In genomic region chr4:81304871-81305270, GRCh38 we compare ENCODE assay signal across 18 cellular contexts.
A peak's percentile ranks its signal among the peaks of the same experiment; 100 is the strongest.
DNase-seq lines count a peak whose midpoint lies in the region; ATAC-seq and TF ChIP-seq lines count a peak whose summit lies in the region.
"Had no signal": no experiment of that assay in that cellular context is flagged by ENCODE, and none has a peak within 500 bp of the region (broad histone marks: within the 10 kb centered on the region; RNA-seq: fewer than 3 reads in every experiment).

No MANE protein-coding gene starts in this region.

- no peaks in the 10 kb centered on the region for H3K27me3 ChIP-seq in IMR-90 (ENCODE audit: control insufficient read depth, insufficient read depth, low read length)
- no peaks in the 10 kb centered on the region for H3K27me3 ChIP-seq in mesenchymal stem cell (ENCODE audit: control insufficient read depth in 1 of 2, insufficient read depth in 1 of 2, low read length in 2 of 2)
- H3K27me3 ChIP-seq: BLaER1 treated with 17β-estradiol and CSF1 and Interleukin-3, amounts not matched to agents 10 nM and 100 nM had no signal

- TF ChIP-seq POLR2A in IMR-90 (IDR thresholded peaks at IDR 0.05; ENCODE audit: low read depth, low read length), result no peak

- H3K14ac ChIP-seq in IMR-90 (replicated peaks; ENCODE audit: low read depth, low read length) (no peak overlapping the region; the same call in 1 of the 2 replicates), mesenchymal stem cell (ENCODE audit: low read length in 2 of 2) (no peak overlapping the region)

- H2BK20ac ChIP-seq in IMR-90 (ENCODE audit: low read depth, low read length), result peak overlapping the region; percentile 44; the same call in 1 of the 2 replicates

- WGBS in IMR-90 (ENCODE audit: extremely low coverage in 2 of 2, insufficient read length in 1 of 2), 2 experiments, result no CpG with 5 or more reads among the region's 4 CpGs
- 50% methylated on average over 2 of the region's 4 CpGs for WGBS in mesenchymal stem cell

- H2AK5ac ChIP-seq in IMR-90 (ENCODE audit: low read depth, low read length) (no peak overlapping the region), mesenchymal stem cell (ENCODE audit: low read length, severe bottlenecking) (no peak overlapping the region)

- H2BK5ac ChIP-seq in IMR-90 (ENCODE audit: low read depth, low read length, poor library complexity, severe bottlenecking) (peak overlapping the region; percentile 14), mesenchymal stem cell (ENCODE audit: low read depth, low read length, poor library complexity, severe bottlenecking) (no peak overlapping the region)

- H3K18ac ChIP-seq in IMR-90 (ENCODE audit: low read depth, low read length) (no peak overlapping the region), mesenchymal stem cell (ENCODE audit: low read depth in 1 of 2, low read length in 2 of 2) (no peak overlapping the region)

- peak overlapping the region; percentile 47; the same call in 1 of the 2 replicates for H3K27ac ChIP-seq in IMR-90 (ENCODE audit: insufficient read depth, low read length)
- no peak overlapping the region for H3K27ac ChIP-seq in mesenchymal stem cell (ENCODE audit: low read length, poor library complexity, severe bottlenecking)
- H3K27ac ChIP-seq: BLaER1 treated with 17β-estradiol and CSF1 and Interleukin-3, amounts not matched to agents 10 nM and 100 nM; C4-2B had no signal

- dilution Hi-C loops in IMR-90 (cut with HindIII; ENCODE audit: low sequenced_read_pairs, unreplicated experiment), result no loop called here

- no peak for TF ChIP-seq RAD21 in IMR-90 (IDR thresholded peaks at IDR 0.05; ENCODE audit: low read length)

- peak overlapping the region; percentile 0; the same call in 1 of the 2 replicates for H4K91ac ChIP-seq in IMR-90 (ENCODE audit: insufficient read depth, low read depth, low read length)
- H4K91ac ChIP-seq in mesenchymal stem cell (ENCODE audit: low read length), result no peak overlapping the region

- H3K4ac ChIP-seq in IMR-90 (ENCODE audit: low read depth, low read length) (no peak overlapping the region; the same call in 1 of the 2 replicates), mesenchymal stem cell (ENCODE audit: low read depth in 1 of 2, low read length in 2 of 2) (no peak overlapping the region)

- no peaks in the 10 kb centered on the region for H3K9me1 ChIP-seq in IMR-90 (ENCODE audit: insufficient read depth, low read length)

- DNase-seq in IMR-90, result peak; percentile 46
- peak; percentile 21 for DNase-seq in fibroblast of peridontal ligament (ENCODE audit: extremely low read depth)
- peak; percentile 50 for DNase-seq in mesenchymal stem cell
- no peak for DNase-seq in NOMO-1 (lab: John Stamatoyannopoulos, UW; ENCODE audit: unreplicated experiment in 2 of 2)
- DNase-seq: 8988T; ACHN; AML-193; Caco-2; Calu3; CD4-positive, alpha-beta T cell; CD8-positive, alpha-beta T cell; DMS79 treated with DMSO at 0.1 percent for 48 hours; GF-D8 had no signal

- no peak overlapping the region for H3K4me2 ChIP-seq in IMR-90 (ENCODE audit: low read depth, low read length)
- no peak overlapping the region for H3K4me2 ChIP-seq in mesenchymal stem cell (ENCODE audit: low read length, poor library complexity, severe bottlenecking)
- H3K4me2 ChIP-seq: BLaER1 treated with 17β-estradiol and CSF1 and Interleukin-3, amounts not matched to agents 10 nM and 100 nM had no signal

- H3K79me1 ChIP-seq in IMR-90 (ENCODE audit: low read depth in 1 of 2, low read length in 2 of 2) (no peaks in the 10 kb centered on the region), mesenchymal stem cell (replicated peaks; ENCODE audit: low read length, poor library complexity, severe bottlenecking) (no peaks in the 10 kb centered on the region)

- H2AFZ ChIP-seq in IMR-90 (replicated peaks; ENCODE audit: low read length, poor library complexity) (peak overlapping the region; percentile 50), mesenchymal stem cell (ENCODE audit: low read depth, low read length) (no peak overlapping the region)

- no peak overlapping the region; the same call in 1 of the 2 replicates for H4K5ac ChIP-seq in IMR-90 (ENCODE audit: low read depth, low read length)

- H2AK9ac ChIP-seq in IMR-90 (replicated peaks; ENCODE audit: low read depth, low read length, poor library complexity), result no peak overlapping the region

- H3K9ac ChIP-seq in IMR-90 (ENCODE audit: low read depth, low read length), result no peak overlapping the region
- H3K9ac ChIP-seq in mesenchymal stem cell (ENCODE audit: low read length), result no peak overlapping the region
- H3K9ac ChIP-seq: BLaER1 treated with 17β-estradiol and CSF1 and Interleukin-3, amounts not matched to agents 10 nM and 100 nM had no signal

- CTCF ChIA-PET in IMR-90 (lab: Yijun Ruan, JAX), result no interaction called here

- H4K8ac ChIP-seq in IMR-90 (ENCODE audit: low read depth in 2 of 2, low read length in 2 of 2) (peak overlapping the region; percentile 45 to 52; a peak in 3 of 4 replicates), mesenchymal stem cell (ENCODE audit: low read length) (no peak overlapping the region)

- TF ChIP-seq CTCF in IMR-90 (conservative IDR thresholded peaks at IDR 0.05; ENCODE audit: low read depth, low read length), result no peak

- in situ Hi-C loops in IMR-90 (cut with MboI; ENCODE audit: low sequenced_read_pairs), result no loop called here

- peak overlapping the region; percentile 37; the same call in 1 of the 3 replicates for H2BK15ac ChIP-seq in IMR-90 (ENCODE audit: low read depth, low read length)
- no peak overlapping the region for H2BK15ac ChIP-seq in mesenchymal stem cell (ENCODE audit: low read depth, poor library complexity, severe bottlenecking)

- H2BK120ac ChIP-seq in IMR-90 (ENCODE audit: low read depth, low read length) (peak overlapping the region; percentile 54), mesenchymal stem cell (ENCODE audit: low read depth, low read length) (no peak overlapping the region)

- no peaks in the 10 kb centered on the region; the same call in 1 of the 2 replicates for H3K4me1 ChIP-seq in IMR-90 (ENCODE audit: control insufficient read depth, insufficient read depth, low read length)
- H3K4me1 ChIP-seq in mesenchymal stem cell (ENCODE audit: control insufficient read depth, insufficient read depth, low read depth, low read length), result no peaks in the 10 kb centered on the region
- H3K4me1 ChIP-seq: Caco-2 had no signal

- no peak overlapping the region for H3K56ac ChIP-seq in IMR-90 (ENCODE audit: extremely low read depth, insufficient read depth, low read length)

- no peaks in the 10 kb centered on the region for H4K20me1 ChIP-seq in IMR-90 (ENCODE audit: insufficient read depth, low read length)
- H4K20me1 ChIP-seq: BLaER1 treated with 17β-estradiol and CSF1 and Interleukin-3, amounts not matched to agents 10 nM and 100 nM had no signal

- H3K23ac ChIP-seq in IMR-90 (ENCODE audit: low read depth, low read length) (no peak overlapping the region), mesenchymal stem cell (ENCODE audit: low read length in 2 of 2) (no peak overlapping the region)

- no TSS peak for BruUV-seq in IMR-90 (replicated peaks; lab: Mats Ljungman, UMichigan)

- ATAC-seq in IMR-90 (ENCODE audit: low read depth) (peak; percentile 80), HG02981 (IDR thresholded peaks at IDR 0.05; ENCODE audit: unreplicated experiment) (no peak), HG03469 (IDR thresholded peaks at IDR 0.05; ENCODE audit: unreplicated experiment) (no peak), GM21390 (IDR thresholded peaks at IDR 0.05; ENCODE audit: unreplicated experiment) (no peak)
- ATAC-seq: CD8-positive, alpha-beta T cell had no signal

- H3K4me3 ChIP-seq in IMR-90 (ENCODE audit: insufficient read depth, low read depth, low read length) (no peak overlapping the region), mesenchymal stem cell (ENCODE audit: insufficient read depth in 1 of 2, low read depth in 1 of 2, low read length in 2 of 2) (no peak overlapping the region)
- H3K4me3 ChIP-seq: BLaER1 treated with 17β-estradiol and CSF1 and Interleukin-3, amounts not matched to agents 10 nM and 100 nM had no signal

- H3K9me3 ChIP-seq in IMR-90 (ENCODE audit: control insufficient read depth, insufficient read depth, low read length) (no peaks in the 10 kb centered on the region), mesenchymal stem cell (ENCODE audit: control insufficient read depth, low read length) (no peaks in the 10 kb centered on the region)
- H3K9me3 ChIP-seq: Caco-2 had no signal

- no peak overlapping the region for H2BK12ac ChIP-seq in mesenchymal stem cell (ENCODE audit: low read length in 2 of 2)

- POLR2A ChIA-PET in IMR-90 (lab: Charles Lee; ENCODE audit: unreplicated experiment), result no interaction called here

- intact Hi-C loops in IMR-90 (cut with micrococcal nuclease), result no loop called here

- H3K36me3 ChIP-seq in IMR-90 (ENCODE audit: control insufficient read depth, insufficient read depth, low read length), result no peaks in the 10 kb centered on the region
- no peaks in the 10 kb centered on the region for H3K36me3 ChIP-seq in mesenchymal stem cell (ENCODE audit: control insufficient read depth in 1 of 2, insufficient read depth in 2 of 2, low read depth in 1 of 2, low read length in 2 of 2)
- H3K36me3 ChIP-seq: BLaER1 treated with 17β-estradiol and CSF1 and Interleukin-3, amounts not matched to agents 10 nM and 100 nM had no signal

TF ChIP-seq in IMR-90, 13 proteins besides CTCF, POLR2A, EP300 and RAD21:
- TF ChIP-seq RCOR1 (IDR thresholded peaks at IDR 0.05; ENCODE audit: insufficient replicate concordance, low read length) (no peak), BHLHE40 (IDR thresholded peaks at IDR 0.05; ENCODE audit: low read depth, low read length) (no peak), MAZ (IDR thresholded peaks at IDR 0.05; ENCODE audit: borderline replicate concordance, low read depth, low read length) (no peak), MXI1 (IDR thresholded peaks at IDR 0.05; ENCODE audit: borderline replicate concordance, low read depth, low read length) (no peak), ELK1 (IDR thresholded peaks at IDR 0.05; ENCODE audit: borderline replicate concordance, low read depth, low read length) (no peak), NFE2L2 (IDR thresholded peaks at IDR 0.05; ENCODE audit: low read depth, low read length) (no peak), CEBPB (IDR thresholded peaks at IDR 0.05; ENCODE audit: low read depth, low read length) (no peak), MAFK (IDR thresholded peaks at IDR 0.05; ENCODE audit: low read depth, low read length) (no peak), FOS (IDR thresholded peaks at IDR 0.05; ENCODE audit: low read depth, low read length) (no peak)

Comparison
In these comparisons a context has a peak if more than half of its experiments do, and no peak if none do; other contexts are left out.
1. DNase-seq: peak in IMR-90 (single experiment), fibroblast of peridontal ligament (single experiment) and mesenchymal stem cell (single experiment); none in NOMO-1 (0 of 2).